In the genomic region with DNA sequence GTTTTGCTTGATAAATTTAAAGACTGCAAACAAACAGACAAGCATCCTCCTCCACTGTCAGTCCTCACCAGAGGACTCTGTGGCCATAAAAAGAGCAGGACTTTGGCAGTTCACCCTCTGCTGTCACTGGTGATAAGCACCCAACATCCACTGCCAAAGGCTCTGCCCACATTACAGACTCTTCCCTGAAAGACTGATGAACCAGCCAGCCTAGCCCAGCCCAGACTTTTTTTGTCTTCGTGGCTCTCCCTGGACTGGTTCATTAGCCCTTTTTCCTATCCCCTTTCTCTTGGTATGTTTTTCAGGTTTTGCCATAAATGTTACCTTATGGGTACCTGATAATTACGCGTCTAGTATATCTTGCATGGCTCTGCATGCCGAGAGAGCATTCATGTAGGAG, we compare ENCODE assay signal across 1 cellular context.
TF ChIP-seq lines count a peak whose summit lies in the region.

No MANE protein-coding gene starts in this region.

TF ChIP-seq in HepG2, 621 proteins besides CTCF, POLR2A, EP300 and RAD21:
- TF ChIP-seq ZNF7 (CRISPR knock-in tag; IDR thresholded peaks at IDR 0.05): no peak
- peak; percentile 99 for TF ChIP-seq ZNF331 (CRISPR knock-in tag; IDR thresholded peaks at IDR 0.05)
- no peak for TF ChIP-seq YY1 (IDR thresholded peaks at IDR 0.05; ENCODE audit: insufficient read depth, insufficient replicate concordance, low read depth, low read length)
